8 cellular contexts compared by ENCODE assay signal in the genomic region with DNA sequence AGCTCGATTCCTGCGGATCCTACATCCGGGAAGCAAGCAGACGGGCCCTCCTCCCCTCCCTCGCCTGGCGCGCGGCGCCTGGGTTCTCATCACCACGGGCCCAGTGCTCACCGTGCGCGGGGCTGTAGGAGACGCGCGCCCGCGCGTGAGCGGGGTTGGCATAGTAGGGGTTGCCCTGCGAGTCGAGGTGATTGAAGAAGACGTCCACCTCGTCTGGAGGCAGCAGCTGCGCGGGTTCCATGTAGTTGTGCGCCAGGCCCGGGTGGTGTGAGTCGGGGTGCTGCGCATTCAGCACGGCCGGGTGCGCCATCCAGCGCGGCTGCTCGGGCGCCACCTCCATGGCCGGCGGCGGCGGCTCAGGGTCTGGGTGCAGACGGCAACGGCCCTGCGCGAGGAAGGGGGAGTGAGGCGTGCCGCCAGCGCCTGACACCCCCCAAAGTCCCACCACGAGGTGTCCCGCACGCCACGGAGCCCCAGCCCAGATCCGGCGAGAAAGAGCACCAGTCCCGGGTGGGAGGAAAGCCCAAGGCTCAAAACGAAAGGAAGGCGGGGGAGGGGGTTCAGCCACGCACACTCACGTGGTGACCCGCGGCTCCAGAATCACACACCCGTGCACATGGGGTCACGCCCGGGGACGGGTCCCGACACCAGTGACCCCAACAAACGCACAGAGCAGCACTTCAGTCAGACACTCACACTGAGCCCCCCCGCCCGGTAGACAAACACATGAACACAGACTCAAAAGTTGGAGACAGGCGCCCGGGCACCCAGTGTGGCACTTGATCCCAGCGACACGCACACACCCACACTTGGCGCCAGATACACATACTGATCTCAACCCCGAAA. TPM values are rescaled to one million over a fixed set of nuclear protein-coding genes. Genes with fewer than 3 reads are reported as not detected.
DNase-seq lines count a peak whose midpoint lies in the region; ATAC-seq and TF ChIP-seq lines count a peak whose summit lies in the region.

No MANE protein-coding gene starts in this region.

- H3K36me3 ChIP-seq in Panc1 (ENCODE audit: control insufficient read depth, insufficient read depth, low read length) (peaks cover 3% of the 10 kb centered on the region), duodenal mucosa (ENCODE audit: control insufficient read depth in 1 of 2, insufficient read depth in 2 of 2, low read length in 2 of 2) (no peaks in the 10 kb centered on the region), muscle layer of duodenum (ENCODE audit: control insufficient read depth in 1 of 2, insufficient read depth in 2 of 2, low read length in 2 of 2) (no peaks in the 10 kb centered on the region)

- TSS peak; percentile 54 for BruUV-seq in Panc1 (replicated peaks; lab: Mats Ljungman, UMichigan)

- intact Hi-C loops in Panc1 (cut with micrococcal nuclease; ENCODE audit: unreplicated experiment), result no loop called here

- H3K9me3 ChIP-seq in Panc1 (ENCODE audit: control insufficient read depth, insufficient read depth, low read depth, low read length), result no peaks in the 10 kb centered on the region
- no peaks in the 10 kb centered on the region for H3K9me3 ChIP-seq in duodenal mucosa (ENCODE audit: control insufficient read depth in 1 of 2, low read length in 2 of 2)
- H3K9me3 ChIP-seq in muscle layer of duodenum (ENCODE audit: control insufficient read depth in 1 of 2, low read length in 2 of 2), result no peaks in the 10 kb centered on the region

- DNase-seq in NCI-H1417 (lab: John Stamatoyannopoulos, UW) (peak in 2 of 3 experiments; percentile 83 to 88), NCI-H1417 treated with DMSO at 0.1 percent for 48 hours (lab: John Stamatoyannopoulos, UW) (no peak), Panc1 (ENCODE audit: low read depth, low spot score) (no peak), NCI-H510A (lab: John Stamatoyannopoulos, UW) (no peak), occipital lobe (lab: John Stamatoyannopoulos, UW) (no peak), activated gamma-delta T cell treated with Interleukin-2 at 50 U/mL for 16 hours (no peak)

- H3K9ac ChIP-seq in duodenal mucosa (ENCODE audit: low read depth in 1 of 2, low read length in 2 of 2), result no peak overlapping the region

- no peak for ATAC-seq in Panc1

- in situ Hi-C loops in Panc1 (cut with HindIII; ENCODE audit: low pct_unique_long_range_greater_than_20kb, low sequenced_read_pairs), result no loop called here

- peaks cover 44% of the 10 kb centered on the region for H3K4me1 ChIP-seq in Panc1 (ENCODE audit: control insufficient read depth, insufficient read depth, low read length)
- H3K4me1 ChIP-seq in duodenal mucosa (ENCODE audit: control insufficient read depth in 1 of 2, insufficient read depth in 2 of 2, low read length in 2 of 2), result peaks cover 17 to 30% of the 10 kb centered on the region in 2 donors
- peaks cover 7 to 65% of the 10 kb centered on the region in 2 donors for H3K4me1 ChIP-seq in muscle layer of duodenum (ENCODE audit: control insufficient read depth in 1 of 2, insufficient read depth in 2 of 2, low read length in 2 of 2)

- peak overlapping the region; percentile 97 for H3K27ac ChIP-seq in Panc1 (ENCODE audit: low read length)
- H3K27ac ChIP-seq in duodenal mucosa (ENCODE audit: low read depth, low read length), result no peak overlapping the region
- no peak overlapping the region for H3K27ac ChIP-seq in muscle layer of duodenum (ENCODE audit: low read length)

- H3K4me3 ChIP-seq in Panc1 (ENCODE audit: low read depth in 2 of 2, low read length in 2 of 2) (peak overlapping the region; percentile 90 to 92), duodenal mucosa (ENCODE audit: low read depth in 1 of 2, low read length in 2 of 2) (peak overlapping the region; percentile 58 to 62), muscle layer of duodenum (ENCODE audit: low read depth in 1 of 2, low read length in 2 of 2) (peak overlapping the region; percentile 60 to 68)

- POLR2A ChIA-PET in Panc1 (lab: Charles Lee), result no interaction called here

- H3K27me3 ChIP-seq in Panc1 (ENCODE audit: control insufficient read depth, insufficient read depth, low read length) (no peaks in the 10 kb centered on the region), duodenal mucosa (ENCODE audit: control insufficient read depth in 1 of 2, insufficient read depth in 2 of 2, low read length in 2 of 2) (peaks cover 91 to 98% of the 10 kb centered on the region in 2 donors), muscle layer of duodenum (ENCODE audit: low read depth, low read length) (peaks cover 97% of the 10 kb centered on the region)

- TF ChIP-seq CTCF in Panc1 (IDR thresholded peaks at IDR 0.05), result no peak

- CTCF ChIA-PET in Panc1 (lab: Charles Lee), result no interaction called here

RNA-seq across cellular contexts. Expression of a gene that starts 6.1 kb away (rescaled TPM):
- 74.6 TPM for total RNA-seq in Panc1 (2021; ENCODE audit: unreplicated experiment)
- polyA plus RNA-seq in Panc1 (2012; ENCODE audit: insufficient read length), result 68.5 TPM
- total RNA-seq in occipital lobe, result 0.31 TPM

RNA-seq across cellular contexts. Expression of a gene that starts 20.2 kb away (rescaled TPM):
- total RNA-seq in Panc1 (2021; ENCODE audit: unreplicated experiment) (not detected), occipital lobe (not detected)
- polyA plus RNA-seq in Panc1 (2012; ENCODE audit: insufficient read length), result not detected

Comparison
In these comparisons a context has a peak if more than half of its experiments do, and no peak if none do; other contexts are left out.
1. DNase-seq: peak in NCI-H1417 (2 of 3); none in NCI-H1417 treated with DMSO at 0.1 percent for 48 hours (single experiment), Panc1 (single experiment), NCI-H510A (single experiment), occipital lobe (single experiment) and activated gamma-delta T cell treated with Interleukin-2 at 50 U/mL for 16 hours (single experiment).
2. RNA of a gene that starts 6.1 kb away (total RNA-seq): 74.6 TPM in Panc1 (single experiment); 0.31 TPM in occipital lobe (single experiment); every median in the first group is over 10 times any median in the second.
3. Peak in every context shown above with its lines, with median percentiles within 50 percentile points of each other: H3K4me3 ChIP-seq.